ENCODE assay signal across 24 cellular contexts in the genomic region with DNA sequence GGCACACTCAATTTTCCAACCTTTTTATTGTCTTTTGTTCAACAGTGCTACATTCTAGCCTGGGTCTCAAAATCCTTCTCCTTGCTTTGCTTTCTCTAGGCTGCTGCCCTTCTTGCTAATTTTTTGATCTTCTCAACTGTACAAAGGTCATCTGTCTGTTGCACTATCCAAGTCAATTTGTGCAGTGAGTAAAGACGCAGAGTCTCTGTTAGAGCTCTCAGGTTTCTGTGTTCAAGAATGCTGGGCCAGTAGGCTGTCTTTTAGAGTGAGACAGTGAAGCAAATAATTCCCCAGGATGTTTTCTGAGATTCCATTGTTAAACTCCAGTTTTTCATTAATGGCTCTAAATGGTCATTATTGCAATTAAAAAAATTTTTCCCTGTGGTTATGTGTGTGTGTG.
"Had no signal": no experiment of that assay in that cellular context is flagged by ENCODE, and none has a peak within 500 bp of the region (broad histone marks: within the 10 kb centered on the region; RNA-seq: fewer than 3 reads in every experiment).

No MANE protein-coding gene starts in this region.

- H3K9me3 ChIP-seq: body of pancreas, gastrocnemius medialis, pancreas, psoas muscle, right atrium auricular region, suprapubic skin, tibial artery had no signal

- ATAC-seq: body of pancreas; effector memory CD8-positive, alpha-beta T cell; gastrocnemius medialis; left colon; naive thymus-derived CD8-positive, alpha-beta T cell; pancreas; psoas muscle had no signal

- H3K27me3 Mint-ChIP-seq: activated CD4-positive, alpha-beta memory T cell treated with anti-CD3 and anti-CD28 coated beads, Interleukin-2, amount 10 ng/mL, durations not matched to agents 7 days and 5 days; activated CD4-positive, alpha-beta T cell treated with anti-CD3 and anti-CD28 coated beads, Interleukin-2, amount 10 ng/mL, durations not matched to agents 7 days and 5 days; effector memory CD8-positive, alpha-beta T cell had no signal

- H3K4me1 ChIP-seq: body of pancreas, pancreas, psoas muscle, suprapubic skin had no signal

- H3K4me3 Mint-ChIP-seq: activated CD4-positive, alpha-beta memory T cell treated with anti-CD3 and anti-CD28 coated beads, Interleukin-2, amount 10 ng/mL, durations not matched to agents 7 days and 5 days; activated CD4-positive, alpha-beta T cell treated with anti-CD3 and anti-CD28 coated beads, Interleukin-2, amount 10 ng/mL, durations not matched to agents 7 days and 5 days; activated T-cell treated with anti-CD3 and anti-CD28 coated beads, Interleukin-2, amount 50 U/mL, for 24 hours; effector memory CD8-positive, alpha-beta T cell; naive thymus-derived CD8-positive, alpha-beta T cell had no signal

- H3K27ac Mint-ChIP-seq: activated CD4-positive, alpha-beta memory T cell treated with anti-CD3 and anti-CD28 coated beads, Interleukin-2, amount 10 ng/mL, durations not matched to agents 7 days and 5 days; activated CD4-positive, alpha-beta T cell treated with anti-CD3 and anti-CD28 coated beads, Interleukin-2, amount 10 ng/mL, durations not matched to agents 7 days and 5 days; activated T-cell treated with anti-CD3 and anti-CD28 coated beads, Interleukin-2, amount 50 U/mL, for 24 hours; effector memory CD8-positive, alpha-beta T cell; naive thymus-derived CD8-positive, alpha-beta T cell had no signal

- H3K36me3 ChIP-seq: gastrocnemius medialis, pancreas, right atrium auricular region, suprapubic skin, tibial artery had no signal

- H3K4me3 ChIP-seq: body of pancreas, gastrocnemius medialis, pancreas, psoas muscle, right atrium auricular region, suprapubic skin, tibial artery had no signal

- H3K9me3 Mint-ChIP-seq: activated CD4-positive, alpha-beta memory T cell treated with anti-CD3 and anti-CD28 coated beads, Interleukin-2, amount 10 ng/mL, durations not matched to agents 7 days and 5 days; activated CD4-positive, alpha-beta T cell treated with anti-CD3 and anti-CD28 coated beads, Interleukin-2, amount 10 ng/mL, durations not matched to agents 7 days and 5 days; activated T-cell treated with anti-CD3 and anti-CD28 coated beads, Interleukin-2, amount 50 U/mL, for 24 hours; effector memory CD8-positive, alpha-beta T cell had no signal

- H3K27ac ChIP-seq: body of pancreas, gastrocnemius medialis, pancreas, psoas muscle, right atrium auricular region, suprapubic skin, tibial artery had no signal

- H3K36me3 Mint-ChIP-seq: naive thymus-derived CD8-positive, alpha-beta T cell had no signal

- H3K4me1 Mint-ChIP-seq: activated CD4-positive, alpha-beta memory T cell treated with anti-CD3 and anti-CD28 coated beads, Interleukin-2, amount 10 ng/mL, durations not matched to agents 7 days and 5 days; activated CD4-positive, alpha-beta T cell treated with anti-CD3 and anti-CD28 coated beads, Interleukin-2, amount 10 ng/mL, durations not matched to agents 7 days and 5 days; naive thymus-derived CD8-positive, alpha-beta T cell had no signal

- H3K27me3 ChIP-seq: body of pancreas, gastrocnemius medialis, pancreas, right atrium auricular region, suprapubic skin, tibial artery had no signal

- DNase-seq: activated CD4-positive, alpha-beta memory T cell treated with anti-CD3 and anti-CD28 coated beads, Interleukin-2, amount 10 ng/mL, durations not matched to agents 7 days and 5 days; activated CD4-positive, alpha-beta T cell treated with anti-CD3 and anti-CD28 coated beads for 1 hour; activated CD4-positive, alpha-beta T cell treated with anti-CD3 and anti-CD28 coated beads, Interleukin-2, amount 10 ng/mL, durations not matched to agents 7 days and 5 days; activated CD8-positive, alpha-beta memory T cell treated with anti-CD3 and anti-CD28 coated beads, Interleukin-2, amount 50 U/mL, for 48 hours; activated gamma-delta T cell; activated naive CD4-positive, alpha-beta T cell treated with anti-CD3 and anti-CD28 coated beads, Interleukin-2, amount 50 U/mL, for 16 hours; activated T-cell treated with anti-CD3 and anti-CD28 coated beads, Interleukin-2, amount 50 U/mL, for 24 hours; amygdala; body of pancreas; cortex of kidney; effector memory CD8-positive, alpha-beta T cell; erythroblast; gastrocnemius medialis; glutamatergic neuron; kidney; left colon; naive thymus-derived CD8-positive, alpha-beta T cell; pancreas; psoas muscle; stimulated activated naive CD4-positive, alpha-beta T cell; T-helper 2 cell; tibial artery had no signal
